24 cellular contexts compared by ENCODE assay signal in the genomic region with DNA sequence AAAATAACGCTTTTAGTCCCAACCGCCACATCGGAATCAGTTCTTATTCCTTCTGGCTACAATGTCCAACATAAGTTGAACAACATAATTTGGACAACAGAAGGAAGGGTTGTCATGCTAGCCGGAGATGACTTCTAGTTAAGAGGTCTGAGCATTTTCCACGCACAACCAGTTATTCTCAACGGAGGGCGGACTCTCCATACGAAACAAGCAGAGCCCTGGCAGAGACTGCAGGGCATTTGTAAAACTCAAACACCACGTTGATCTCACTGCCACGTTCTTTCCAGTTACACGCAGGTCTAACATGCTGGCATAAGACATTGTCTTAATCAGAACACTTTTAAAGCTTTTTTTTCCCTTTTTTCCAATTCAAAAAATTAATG.
"Had no signal": no experiment of that assay in that cellular context is flagged by ENCODE, and none has a peak within 500 bp of the region (broad histone marks: within the 10 kb centered on the region; RNA-seq: fewer than 3 reads in every experiment).

No MANE protein-coding gene starts in this region.

- DNase-seq: activated CD8-positive, alpha-beta memory T cell treated with anti-CD3 and anti-CD28 coated beads, Interleukin-2, amount 10 ng/mL, durations not matched to agents 7 days and 5 days; activated CD8-positive, alpha-beta T cell treated with anti-CD3 and anti-CD28 coated beads, Interleukin-2, amount 10 ng/mL, durations not matched to agents 7 days and 5 days; activated naive CD8-positive, alpha-beta T cell treated with anti-CD3 and anti-CD28 coated beads, Interleukin-2, amount 50 U/mL, for 24 hours; activated T-cell treated with anti-CD3 and anti-CD28 coated beads, Interleukin-2, amount 50 U/mL, for 48 hours; amygdala; central memory CD4-positive, alpha-beta T cell; endodermal cell; foreskin fibroblast; heart right ventricle; mesendoderm; mucosa of descending colon; pancreas; retina; small intestine; stimulated activated CD4-positive, alpha-beta T cell treated with anti-CD3 and anti-CD28 coated beads, Interleukin-4, amount 100 ng/mL, for 24 hours; T1000 had no signal

- H3K4me1 ChIP-seq: pancreas, prostate gland had no signal

- ATAC-seq: activated CD8-positive, alpha-beta memory T cell treated with anti-CD3 and anti-CD28 coated beads, Interleukin-2, amount 10 ng/mL, durations not matched to agents 7 days and 5 days; activated CD8-positive, alpha-beta T cell treated with anti-CD3 and anti-CD28 coated beads, Interleukin-2, amount 10 ng/mL, durations not matched to agents 7 days and 5 days; activated naive CD8-positive, alpha-beta T cell treated with anti-CD3 and anti-CD28 coated beads, Interleukin-2, amount 50 U/mL, for 24 hours; esophagus mucosa; heart right ventricle; mucosa of descending colon; natural killer cell treated with Interleukin-12 subunit alpha and Interleukin-12 subunit beta and Interleukin-15 and Interleukin-18, amount 100 ng/mL, for 72 hours; sciatic nerve; stimulated activated effector memory CD8-positive, alpha-beta T cell treated with anti-CD3 and anti-CD28 coated beads, Interleukin-12 subunit alpha, Interleukin-12 subunit beta, amount 100 ng/mL, for 72 hours had no signal

- H3K27me3 ChIP-seq: heart right ventricle, pancreas, vagina had no signal

- H3K36me3 ChIP-seq: prostate gland had no signal

- H3K4me3 ChIP-seq: heart right ventricle, lung, mucosa of descending colon, pancreas, prostate gland, thoracic aorta, vagina had no signal

- H3K9me3 ChIP-seq: heart right ventricle, mucosa of descending colon, pancreas, prostate gland, thoracic aorta, vagina had no signal

- H3K27ac ChIP-seq: heart right ventricle, pancreas, prostate gland, thoracic aorta, vagina had no signal
